Comparison of ENCODE assay signal across 16 cellular contexts in genomic region chr22:47891609-47892008, GRCh38.
A peak's percentile ranks its signal among the peaks of the same experiment; 100 is the strongest.
DNase-seq lines count a peak whose midpoint lies in the region; ATAC-seq and TF ChIP-seq lines count a peak whose summit lies in the region.
"Had no signal": no experiment of that assay in that cellular context is flagged by ENCODE, and none has a peak within 500 bp of the region (broad histone marks: within the 10 kb centered on the region; RNA-seq: fewer than 3 reads in every experiment).

No MANE protein-coding gene starts in this region.

- H3K9me3 ChIP-seq in OCI-LY1 (ENCODE audit: low read length), result peaks cover 3% of the 10 kb centered on the region; the same call in 1 of the 2 replicates

- no peak overlapping the region for H3K4me3 ChIP-seq in OCI-LY1 (ENCODE audit: low read depth, low read length, poor library complexity, severe bottlenecking)
- H3K4me3 ChIP-seq: A549; BLaER1 treated with 17β-estradiol and CSF1 and Interleukin-3, amounts not matched to agents 10 nM and 100 nM had no signal

- DNase-seq in DMS79 treated with DMSO at 0.1 percent for 48 hours (lab: John Stamatoyannopoulos, UW), result peak; percentile 26
- DNase-seq in DMS79 (lab: John Stamatoyannopoulos, UW), result no peak
- no peak for DNase-seq in left lobe of liver (ENCODE audit: low spot score)
- DNase-seq: AML-193; Caco-2; Calu3; CD4-positive, alpha-beta T cell; CD8-positive, alpha-beta T cell; GF-D8 had no signal

- H3K79me2 ChIP-seq in OCI-LY1 (ENCODE audit: insufficient read depth, low read length), result no peaks in the 10 kb centered on the region

- peak overlapping the region; percentile 37 for H3K27ac ChIP-seq in OCI-LY1 (ENCODE audit: low read depth, low read length, poor library complexity, severe bottlenecking)
- H3K27ac ChIP-seq: 22Rv1; A549; BLaER1 treated with 17β-estradiol and CSF1 and Interleukin-3, amounts not matched to agents 10 nM and 100 nM; C4-2B had no signal

- no peak for TF ChIP-seq POLR2A in GM18505 (IDR thresholded peaks at IDR 0.05; ENCODE audit: borderline replicate concordance, extremely low read depth, insufficient read depth, insufficient read length)

- peak; percentile 24 for ATAC-seq in left lobe of liver
- ATAC-seq in GM19023 (IDR thresholded peaks at IDR 0.05; ENCODE audit: unreplicated experiment), result no peak
- ATAC-seq in GM18505 (IDR thresholded peaks at IDR 0.05; ENCODE audit: unreplicated experiment), result no peak
- ATAC-seq: A549; CD8-positive, alpha-beta T cell had no signal

- H3K36me3 ChIP-seq in OCI-LY1 (ENCODE audit: insufficient read depth, low read length), result peaks cover 8% of the 10 kb centered on the region; the same call in 1 of the 2 replicates
- H3K36me3 ChIP-seq: BLaER1 treated with 17β-estradiol and CSF1 and Interleukin-3, amounts not matched to agents 10 nM and 100 nM had no signal

- H2AFZ ChIP-seq in OCI-LY1 (ENCODE audit: low read length), result no peak overlapping the region

- H3K4me1 ChIP-seq in OCI-LY1 (ENCODE audit: insufficient read depth, low read length, severe bottlenecking), result peaks cover 42% of the 10 kb centered on the region
- H3K4me1 ChIP-seq: A549, Caco-2 had no signal

- H3K4me2 ChIP-seq in OCI-LY1 (ENCODE audit: low read length), result no peak overlapping the region
- H3K4me2 ChIP-seq: A549; BLaER1 treated with 17β-estradiol and CSF1 and Interleukin-3, amounts not matched to agents 10 nM and 100 nM had no signal

- TF ChIP-seq CTCF in OCI-LY1 (IDR thresholded peaks at IDR 0.05; ENCODE audit: low read length), result no peak

- H3K27me3 ChIP-seq in OCI-LY1 (ENCODE audit: insufficient read depth, low read length), result no peaks in the 10 kb centered on the region
- H3K27me3 ChIP-seq: BLaER1 treated with 17β-estradiol and CSF1 and Interleukin-3, amounts not matched to agents 10 nM and 100 nM had no signal

- no peak overlapping the region for H3K9ac ChIP-seq in OCI-LY1 (ENCODE audit: low read length)
- H3K9ac ChIP-seq: BLaER1 treated with 17β-estradiol and CSF1 and Interleukin-3, amounts not matched to agents 10 nM and 100 nM had no signal

- H3F3A ChIP-seq in OCI-LY1 (ENCODE audit: insufficient read depth, low read length), result no peaks in the 10 kb centered on the region

- no peaks in the 10 kb centered on the region for H4K20me1 ChIP-seq in OCI-LY1 (ENCODE audit: insufficient read depth, low read length)
- H4K20me1 ChIP-seq: BLaER1 treated with 17β-estradiol and CSF1 and Interleukin-3, amounts not matched to agents 10 nM and 100 nM had no signal

- no peaks in the 10 kb centered on the region for H3K9me2 ChIP-seq in OCI-LY1 (ENCODE audit: low read depth, low read length)
